Comparison of ENCODE assay signal across 8 cellular contexts in genomic region chr22:50326225-50326958, GRCh38. TPM values are rescaled to one million over a fixed set of nuclear protein-coding genes. Genes with fewer than 3 reads are reported as not detected.
A peak's percentile ranks its signal among the peaks of the same experiment; 100 is the strongest.
DNase-seq lines count a peak whose midpoint lies in the region; ATAC-seq and TF ChIP-seq lines count a peak whose summit lies in the region.

No MANE protein-coding gene starts in this region.

- TF ChIP-seq CTCF in OCI-LY3 (IDR thresholded peaks at IDR 0.05; ENCODE audit: low read depth, low read length) (no peak), fibroblast of mammary gland (conservative IDR thresholded peaks at IDR 0.05; ENCODE audit: control insufficient read depth, insufficient read depth, low read depth, low read length) (no peak)

- H2AFZ ChIP-seq in OCI-LY3 (ENCODE audit: low read depth, low read length) = no peak overlapping the region

- no peak overlapping the region for H3K27ac ChIP-seq in OCI-LY3 (ENCODE audit: low read length)

- H3K4me2 ChIP-seq in OCI-LY3 (ENCODE audit: low read length) = peak overlapping the region; percentile 59

- H3K36me3 ChIP-seq in OCI-LY3 (replicated peaks; ENCODE audit: low read depth, low read length) = no peaks in the 10 kb centered on the region

- H3K4me3 ChIP-seq in OCI-LY3 (ENCODE audit: low read length) (peak overlapping the region; percentile 78), fibroblast of mammary gland (ENCODE audit: control insufficient read depth, low read depth, low read length) (peak overlapping the region; percentile 57)

- no peak overlapping the region for H3K9ac ChIP-seq in OCI-LY3 (ENCODE audit: low read length)

- peaks cover 3% of the 10 kb centered on the region; the same call in 1 of the 2 replicates for H3K4me1 ChIP-seq in OCI-LY3 (ENCODE audit: low read length)

- H3K27me3 ChIP-seq in OCI-LY3 (ENCODE audit: low read depth, low read length) = no peaks in the 10 kb centered on the region

- intact Hi-C loops in left colon (cut with DNase I, micrococcal nuclease) = loop anchor here in 1 of 2 donors (10.0 kb wide), 1 partner anchor 52 kb away; the partner anchor contains the start of gene MAPK11

- no peak for DNase-seq in fibroblast of mammary gland (ENCODE audit: low read depth)
- DNase-seq in retina = peak; percentile 67
- DNase-seq in left colon = no peak
- no peak for DNase-seq in CD1c-positive myeloid dendritic cell (ENCODE audit: extremely low spot score)
- DNase-seq in effector CD4-positive, alpha-beta T cell = no peak
- DNase-seq in globus pallidus (ENCODE audit: low spot score) = no peak

- H3K9me3 ChIP-seq in OCI-LY3 (ENCODE audit: insufficient read depth, low read length) = no peaks in the 10 kb centered on the region

- ATAC-seq in GM19035 (IDR thresholded peaks at IDR 0.05; ENCODE audit: unreplicated experiment) (peak; percentile 31), left colon (no peak)

- peaks cover 3% of the 10 kb centered on the region; the same call in 1 of the 2 replicates for H3K79me2 ChIP-seq in OCI-LY3 (ENCODE audit: low read length)

- H4K20me1 ChIP-seq in OCI-LY3 (ENCODE audit: insufficient read depth, low read length) = no peaks in the 10 kb centered on the region

RNA-seq across cellular contexts. Expression of gene DENND6B, which starts 0.4 kb away (rescaled TPM):
- 1 to 10 TPM; 3.7 to 4.7 TPM for total RNA-seq in left colon

RNA-seq across cellular contexts. Expression of gene PPP6R2, which starts 16.7 kb away (rescaled TPM):
- total RNA-seq in left colon = 10 to 100 TPM; 44.6 to 61.0 TPM

RNA-seq across cellular contexts. Expression of gene PLXNB2, which starts 18.9 kb away (rescaled TPM):
- total RNA-seq in left colon = 100 to 1,000 TPM; 290 TPM

RNA-seq across cellular contexts. Expression of gene MAPK11, which starts 56.2 kb away (rescaled TPM):
- 1 to 10 TPM; 1.2 to 1.9 TPM for total RNA-seq in left colon
